18 cellular contexts compared by ENCODE assay signal in genomic region chr21:41651830-41652229, GRCh38.
A peak's percentile ranks its signal among the peaks of the same experiment; 100 is the strongest.
DNase-seq lines count a peak whose midpoint lies in the region; TF ChIP-seq lines count a peak whose summit lies in the region.
"Had no signal": no experiment of that assay in that cellular context is flagged by ENCODE, and none has a peak within 500 bp of the region (broad histone marks: within the 10 kb centered on the region; RNA-seq: fewer than 3 reads in every experiment).

No MANE protein-coding gene starts in this region.

- H3K27me3 ChIP-seq in MG63, result no peaks in the 10 kb centered on the region
- no peaks in the 10 kb centered on the region for H3K27me3 ChIP-seq in skeletal muscle satellite cell (ENCODE audit: control insufficient read depth, insufficient read depth, low read length)
- H3K27me3 ChIP-seq: foreskin keratinocyte, testis had no signal

- no peak overlapping the region for H3K4me2 ChIP-seq in skeletal muscle satellite cell (ENCODE audit: low read length)

- no peaks in the 10 kb centered on the region for H3K27me3 Mint-ChIP-seq in chondrocyte (ENCODE audit: low read depth)
- H3K27me3 Mint-ChIP-seq in activated T-helper 2 cell treated with anti-CD3 and anti-CD28 coated beads, Interferon-gamma antibody, Interleukin-2, Interleukin-4, amounts not matched to agents 10 μg/mL and 5 μg/mL and 100 μg/mL, durations not matched to agents 14 hours and 24 hours and 36 hours (ENCODE audit: low read depth), result peaks cover 2% of the 10 kb centered on the region

- H3K9me3 ChIP-seq in MG63 (peaks cover 7% of the 10 kb centered on the region), skeletal muscle satellite cell (replicated peaks; ENCODE audit: low read length) (no peaks in the 10 kb centered on the region)
- H3K9me3 ChIP-seq: testis had no signal

- H3K9ac ChIP-seq in skeletal muscle satellite cell (ENCODE audit: low read depth, low read length), result peak overlapping the region; percentile 3

- H3K36me3 ChIP-seq in MG63 (no peaks in the 10 kb centered on the region), skeletal muscle satellite cell (ENCODE audit: insufficient read depth, low read length) (no peaks in the 10 kb centered on the region)

- H3K4me3 ChIP-seq in MG63, result no peak overlapping the region
- H3K4me3 ChIP-seq in skeletal muscle satellite cell (ENCODE audit: low read length), result no peak overlapping the region
- H3K4me3 ChIP-seq: SK-N-MC, testis had no signal

- DNase-seq in ELR (ENCODE audit: low read depth) (peak; percentile 75), MG63 (peak; percentile 84), chondrocyte (ENCODE audit: low spot score) (no peak), NCI-H2227 treated with DMSO at 0.1 percent for 48 hours (lab: John Stamatoyannopoulos, UW) (no peak), NCI-H226 (no peak)
- DNase-seq in activated T-helper 2 cell treated with anti-CD3 and anti-CD28 coated beads, Interferon-gamma antibody, Interleukin-2, Interleukin-4, amounts not matched to agents 10 μg/mL and 5 μg/mL and 100 μg/mL, durations not matched to agents 14 hours and 24 hours and 36 hours (ENCODE audit: low spot score), result no peak
- no peak for DNase-seq in activated T-cell treated with anti-CD3 and anti-CD28 coated beads, Interleukin-2, amount 50 U/mL, for 1 hour
- DNase-seq: activated CD4-positive, CD25-positive, alpha-beta regulatory T cell treated with anti-CD3 and anti-CD28 coated beads, Interleukin-2, amount 50 U/mL, for 72 hours; activated naive CD4-positive, alpha-beta T cell; foreskin keratinocyte; GDM1; hippocampal formation; islet precursor cell; NCI-H1694 treated with DMSO at 0.1 percent for 48 hours; testis had no signal

- TF ChIP-seq CTCF in chondrocyte (IDR thresholded peaks at IDR 0.05), result no peak

- peaks cover 23% of the 10 kb centered on the region for H3K4me1 ChIP-seq in skeletal muscle satellite cell (ENCODE audit: control insufficient read depth, insufficient read depth, low read length)

- no peaks in the 10 kb centered on the region for H3K9me3 Mint-ChIP-seq in chondrocyte (ENCODE audit: low read depth)
- no peaks in the 10 kb centered on the region for H3K9me3 Mint-ChIP-seq in activated T-helper 2 cell treated with anti-CD3 and anti-CD28 coated beads, Interferon-gamma antibody, Interleukin-2, Interleukin-4, amounts not matched to agents 10 μg/mL and 5 μg/mL and 100 μg/mL, durations not matched to agents 14 hours and 24 hours and 36 hours

- intact Hi-C loops in activated T-helper 2 cell treated with anti-CD3 and anti-CD28 coated beads, Interferon-gamma antibody, Interleukin-2, Interleukin-4, amounts not matched to agents 10 μg/mL and 5 μg/mL and 100 μg/mL, durations not matched to agents 14 hours and 24 hours and 36 hours (cut with micrococcal nuclease), result no loop called here

- no peaks in the 10 kb centered on the region for H3K36me3 Mint-ChIP-seq in chondrocyte (ENCODE audit: low read depth)
- H3K36me3 Mint-ChIP-seq in activated T-helper 2 cell treated with anti-CD3 and anti-CD28 coated beads, Interferon-gamma antibody, Interleukin-2, Interleukin-4, amounts not matched to agents 10 μg/mL and 5 μg/mL and 100 μg/mL, durations not matched to agents 14 hours and 24 hours and 36 hours (ENCODE audit: low read depth), result no peaks in the 10 kb centered on the region

- peak overlapping the region; percentile 2 for H3K27ac Mint-ChIP-seq in chondrocyte (ENCODE audit: unreplicated experiment)
- H3K27ac Mint-ChIP-seq in activated T-helper 2 cell treated with anti-CD3 and anti-CD28 coated beads, Interferon-gamma antibody, Interleukin-2, Interleukin-4, amounts not matched to agents 10 μg/mL and 5 μg/mL and 100 μg/mL, durations not matched to agents 14 hours and 24 hours and 36 hours, result no peak overlapping the region
- H3K27ac Mint-ChIP-seq: progenitor cell of endocrine pancreas had no signal

- peaks cover 51% of the 10 kb centered on the region for H3K4me1 Mint-ChIP-seq in chondrocyte (ENCODE audit: low read depth)
- no peaks in the 10 kb centered on the region for H3K4me1 Mint-ChIP-seq in activated T-helper 2 cell treated with anti-CD3 and anti-CD28 coated beads, Interferon-gamma antibody, Interleukin-2, Interleukin-4, amounts not matched to agents 10 μg/mL and 5 μg/mL and 100 μg/mL, durations not matched to agents 14 hours and 24 hours and 36 hours (ENCODE audit: low read depth)

- no peak overlapping the region for H3K4me3 Mint-ChIP-seq in chondrocyte (ENCODE audit: unreplicated experiment)
- no peak overlapping the region for H3K4me3 Mint-ChIP-seq in activated T-helper 2 cell treated with anti-CD3 and anti-CD28 coated beads, Interferon-gamma antibody, Interleukin-2, Interleukin-4, amounts not matched to agents 10 μg/mL and 5 μg/mL and 100 μg/mL, durations not matched to agents 14 hours and 24 hours and 36 hours (ENCODE audit: low read depth)

Comparison
In these comparisons a context has a peak if more than half of its experiments do, and no peak if none do; other contexts are left out.
1. DNase-seq: peak in ELR (single experiment) and MG63 (single experiment); none in chondrocyte (single experiment), NCI-H2227 treated with DMSO at 0.1 percent for 48 hours (single experiment), activated T-helper 2 cell treated with anti-CD3 and anti-CD28 coated beads, Interferon-gamma antibody, Interleukin-2, Interleukin-4, amounts not matched to agents 10 μg/mL and 5 μg/mL and 100 μg/mL, durations not matched to agents 14 hours and 24 hours and 36 hours (single experiment), NCI-H226 (single experiment) and activated T-cell treated with anti-CD3 and anti-CD28 coated beads, Interleukin-2, amount 50 U/mL, for 1 hour (single experiment).